In genomic region chr11:124801014-124801413, GRCh38 we compare ENCODE assay signal across 1 cellular context.
TF ChIP-seq lines count a peak whose summit lies in the region.

No MANE protein-coding gene starts in this region.

TF ChIP-seq in GM23338, 12 proteins besides CTCF, POLR2A, EP300 and RAD21 (continued from another document):
- TF ChIP-seq REST (IDR thresholded peaks at IDR 0.05; ENCODE audit: unreplicated experiment) (no peak), ETS1 (IDR thresholded peaks at IDR 0.05) (no peak), CREB1 (CRISPR knock-in tag; IDR thresholded peaks at IDR 0.05; ENCODE audit: low read depth) (no peak), EZH2 (IDR thresholded peaks at IDR 0.05; ENCODE audit: low read depth, unreplicated experiment) (no peak), ZNF462 (CRISPR knock-in tag; IDR thresholded peaks at IDR 0.05) (no peak), EZH2phosphoT487 (IDR thresholded peaks at IDR 0.05; ENCODE audit: unreplicated experiment) (no peak)
